In genomic region chr5:152113401-152113800, GRCh38 we compare ENCODE assay signal across 11 cellular contexts.
DNase-seq lines count a peak whose midpoint lies in the region; ATAC-seq lines count a peak whose summit lies in the region.
"Had no signal": no experiment of that assay in that cellular context is flagged by ENCODE, and none has a peak within 500 bp of the region (broad histone marks: within the 10 kb centered on the region; RNA-seq: fewer than 3 reads in every experiment).

No MANE protein-coding gene starts in this region.

- peaks cover 0 to 6% (median 2%) of the 10 kb centered on the region in 4 donors for H3K4me1 Mint-ChIP-seq in naive thymus-derived CD8-positive, alpha-beta T cell

- POLR2A ChIA-PET in naive thymus-derived CD8-positive, alpha-beta T cell (lab: Charles Lee): no interaction called here

- H3K27ac Mint-ChIP-seq in naive thymus-derived CD8-positive, alpha-beta T cell: no peak overlapping the region
- H3K27ac Mint-ChIP-seq: stimulated activated naive CD8-positive, alpha-beta T cell treated with anti-CD3 and anti-CD28 coated beads, Interleukin-15, Interleukin-2, amounts not matched to agents 100 ng/mL and 50 ng/mL, for 24 hours had no signal

- peaks cover 0 to 11% (median 10%) of the 10 kb centered on the region in 3 donors for H3K36me3 Mint-ChIP-seq in naive thymus-derived CD8-positive, alpha-beta T cell

- peak; percentile 68 to 79 for ATAC-seq in naive thymus-derived CD8-positive, alpha-beta T cell
- peak; percentile 98 for ATAC-seq in stimulated activated naive CD8-positive, alpha-beta T cell treated with anti-CD3 and anti-CD28 coated beads, Interleukin-15, Interleukin-2, amounts not matched to agents 100 U/mL and 50 U/mL, for 24 hours
- ATAC-seq in Right ventricle myocardium superior (ENCODE audit: poor library complexity): no peak

- H3K27me3 Mint-ChIP-seq in naive thymus-derived CD8-positive, alpha-beta T cell: peaks cover 0 to 5% (median 4%) of the 10 kb centered on the region in 5 donors

- intact Hi-C loops in Right ventricle myocardium superior (cut with DNase I): no loop called here

- peak overlapping the region in 1 of 10 donors; percentile 34 for H3K4me3 Mint-ChIP-seq in naive thymus-derived CD8-positive, alpha-beta T cell
- H3K4me3 Mint-ChIP-seq: stimulated activated naive CD8-positive, alpha-beta T cell treated with anti-CD3 and anti-CD28 coated beads, Interleukin-15, Interleukin-2, amounts not matched to agents 100 ng/mL and 50 ng/mL, for 24 hours had no signal

- H3K9me3 Mint-ChIP-seq in naive thymus-derived CD8-positive, alpha-beta T cell: peaks cover 0 to 9% (median 4%) of the 10 kb centered on the region in 9 donors
- H3K9me3 Mint-ChIP-seq: stimulated activated naive CD8-positive, alpha-beta T cell treated with anti-CD3 and anti-CD28 coated beads, Interleukin-15, Interleukin-2, amounts not matched to agents 100 ng/mL and 50 ng/mL, for 24 hours had no signal

- DNase-seq in activated naive CD4-positive, alpha-beta T cell treated with Interleukin-2 at 50 U/mL for 16 hours: peak; percentile 51
- DNase-seq in activated naive CD4-positive, alpha-beta T cell (lab: John Stamatoyannopoulos, UW): no peak
- DNase-seq in activated T-cell treated with anti-CD3 and anti-CD28 coated beads for 1 hour (ENCODE audit: low read depth) (peak; percentile 4), D341Med (ENCODE audit: low spot score) (no peak), NCI-H2081 (lab: John Stamatoyannopoulos, UW) (no peak), Right ventricle myocardium superior (no peak)
- peak in 3 of 10 donors; percentile 4 to 20 (median 10) for DNase-seq in naive thymus-derived CD8-positive, alpha-beta T cell
- DNase-seq in stimulated activated naive CD8-positive, alpha-beta T cell treated with anti-CD3 and anti-CD28 coated beads, Interleukin-15, Interleukin-2, amounts not matched to agents 100 U/mL and 50 U/mL, for 24 hours: peak; percentile 51
- DNase-seq: KBM-7, NCI-H446 had no signal

Comparison
In these comparisons a context has a peak if more than half of its experiments do, and no peak if none do; other contexts are left out.
1. DNase-seq: peak in activated naive CD4-positive, alpha-beta T cell treated with Interleukin-2 at 50 U/mL for 16 hours (single experiment), activated T-cell treated with anti-CD3 and anti-CD28 coated beads for 1 hour (single experiment) and stimulated activated naive CD8-positive, alpha-beta T cell treated with anti-CD3 and anti-CD28 coated beads, Interleukin-15, Interleukin-2, amounts not matched to agents 100 U/mL and 50 U/mL, for 24 hours (single experiment); none in activated naive CD4-positive, alpha-beta T cell (0 of 4), D341Med (single experiment), NCI-H2081 (0 of 2) and Right ventricle myocardium superior (single experiment).